Comparison of ENCODE assay signal across 12 cellular contexts in the genomic region with DNA sequence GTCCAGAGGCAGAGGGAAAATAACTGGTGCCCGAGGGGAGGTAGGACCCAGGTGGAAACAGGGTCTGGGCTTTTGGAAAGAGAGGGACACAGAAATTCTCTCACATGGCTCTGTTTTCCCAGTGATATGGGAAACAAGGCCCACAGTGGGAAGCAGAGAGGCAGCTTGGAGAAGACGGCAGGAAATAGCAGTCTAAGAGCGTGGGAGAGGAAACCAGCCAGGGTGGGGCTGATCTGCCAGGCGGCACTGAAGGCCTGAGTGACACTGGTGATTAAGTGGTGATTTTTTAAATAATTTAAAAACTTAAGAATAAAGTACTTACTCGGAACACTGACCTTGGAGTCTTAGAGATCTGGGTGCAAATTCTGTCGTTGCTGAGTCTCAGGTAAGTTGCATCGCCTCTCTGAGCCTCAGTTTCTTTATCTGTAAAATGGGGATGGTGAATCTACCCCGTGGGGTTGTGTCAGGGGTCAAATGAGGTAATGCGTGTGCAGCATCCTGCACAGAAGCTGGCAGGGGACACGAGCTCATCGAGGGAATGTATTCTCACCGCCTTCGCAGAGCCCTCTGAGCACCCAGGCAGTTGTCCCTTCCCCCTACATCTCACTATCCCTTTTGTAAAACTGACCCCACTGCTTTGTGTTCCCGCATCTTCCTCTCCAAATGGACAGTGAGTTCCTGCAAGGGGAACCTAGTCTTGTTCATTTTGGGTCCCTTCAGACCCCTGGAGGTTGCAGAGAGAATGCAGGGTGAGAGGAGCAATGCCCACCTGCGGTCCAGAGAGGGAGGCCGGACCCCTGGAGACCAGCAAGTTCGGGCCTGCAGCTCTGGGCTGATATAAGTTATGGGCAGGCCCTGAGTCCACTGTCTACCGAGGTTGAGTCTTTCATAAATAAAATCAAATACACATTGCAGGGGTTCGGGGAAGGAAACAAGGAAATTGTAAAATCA.
DNase-seq lines count a peak whose midpoint lies in the region; FAIRE-seq and TF ChIP-seq lines count a peak whose summit lies in the region.
"Had no signal": no experiment of that assay in that cellular context is flagged by ENCODE, and none has a peak within 500 bp of the region (broad histone marks: within the 10 kb centered on the region; RNA-seq: fewer than 3 reads in every experiment).

No MANE protein-coding gene starts in this region.

- H3K4me3 Mint-ChIP-seq in osteocyte (ENCODE audit: unreplicated experiment), result no peak overlapping the region
- H3K4me3 Mint-ChIP-seq: activated CD4-positive, alpha-beta T cell treated with anti-CD3 and anti-CD28 coated beads, Interleukin-2, amount 10 ng/mL, durations not matched to agents 7 days and 5 days; activated naive CD8-positive, alpha-beta T cell treated with anti-CD3 and anti-CD28 coated beads, Interleukin-2, amount 10 ng/mL, durations not matched to agents 7 days and 5 days; activated T-cell treated with anti-CD3 and anti-CD28 coated beads, Interleukin-2, amount 50 U/mL, for 4 hours had no signal

- no peak overlapping the region for H4K5ac ChIP-seq in H1 (ENCODE audit: insufficient read length, low read depth, low read length)

- H3K23me2 ChIP-seq in H1 (ENCODE audit: low read depth, low read length), result no peaks in the 10 kb centered on the region

- WGBS in H1 (ENCODE audit: extremely low coverage in 1 of 2, insufficient coverage in 1 of 2, insufficient read length in 1 of 2, insufficient replicate concordance in 2 of 2, low coverage in 1 of 2, low lambda C conversion rate in 2 of 2, missing lambda C conversion rate in 1 of 2), 2 experiments, result 81% methylated on average over 18 of the region's 19 CpGs; no CpG with 5 or more reads in 1 of the 2 experiments

- no peaks in the 10 kb centered on the region for H3K9me3 Mint-ChIP-seq in osteocyte (ENCODE audit: unreplicated experiment)
- H3K9me3 Mint-ChIP-seq: activated CD4-positive, alpha-beta T cell treated with anti-CD3 and anti-CD28 coated beads, Interleukin-2, amount 10 ng/mL, durations not matched to agents 7 days and 5 days; activated naive CD8-positive, alpha-beta T cell treated with anti-CD3 and anti-CD28 coated beads, Interleukin-2, amount 10 ng/mL, durations not matched to agents 7 days and 5 days; activated T-cell treated with anti-CD3 and anti-CD28 coated beads, Interleukin-2, amount 50 U/mL, for 4 hours had no signal

- H2AK5ac ChIP-seq in H1 (ENCODE audit: low read depth, low read length), result no peak overlapping the region

- no peak overlapping the region for H3K18ac ChIP-seq in H1 (ENCODE audit: extremely low read depth, low read length)

- no peak overlapping the region for H4K8ac ChIP-seq in H1 (ENCODE audit: extremely low read depth, insufficient read depth, low read length)

- H3K9me3 ChIP-seq in KOPT-K1 (ENCODE audit: insufficient read depth, low read length, poor library complexity, severe bottlenecking), result no peaks in the 10 kb centered on the region
- H3K9me3 ChIP-seq in H1 (ENCODE audit: insufficient read depth in 2 of 2, low read depth in 1 of 2, low read length in 1 of 2), result peaks cover 0 to 3% of the 10 kb centered on the region in 2 experiments; a peak in 1 of 4 replicates

- TF ChIP-seq RAD21 in H1 (IDR thresholded peaks at IDR 0.05 in 1 of 2, conservative IDR thresholded peaks at IDR 0.05 in 1 of 2; ENCODE audit: low read depth in 2 of 2, low read length in 2 of 2), result peak; percentile 8 to 47; a peak in 2 of 4 replicates

- H3K36me3 Mint-ChIP-seq in osteocyte (ENCODE audit: unreplicated experiment), result no peaks in the 10 kb centered on the region
- H3K36me3 Mint-ChIP-seq: activated naive CD8-positive, alpha-beta T cell treated with anti-CD3 and anti-CD28 coated beads, Interleukin-2, amount 10 ng/mL, durations not matched to agents 7 days and 5 days had no signal

- no peak overlapping the region for H2BK15ac ChIP-seq in H1 (ENCODE audit: low read length)

- no peak overlapping the region for H3K4me2 ChIP-seq in H1 (ENCODE audit: insufficient read depth in 1 of 2, low read depth in 2 of 2, low read length in 2 of 2)

- POLR2A ChIA-PET in H1 (lab: Charles Lee; ENCODE audit: partially characterized antibody), result interaction anchor here (1.1 kb wide), 1 partner anchor 68 kb away, joined by 3 read pairs; no protein-coding TSS in a partner anchor

- DNase-seq in ELF-1 (ENCODE audit: low read depth, low spot score) (peak; percentile 19), H1 (ENCODE audit: low read depth in 1 of 2, low spot score in 2 of 2) (no peak), osteocyte (ENCODE audit: extremely low spot score, unreplicated experiment) (no peak), RKO (ENCODE audit: low spot score) (no peak), NCI-H226 (no peak), activated T-cell treated with anti-CD3 and anti-CD28 coated beads for 4 hours (no peak)
- DNase-seq: activated CD4-positive, alpha-beta T cell treated with anti-CD3 and anti-CD28 coated beads, Interleukin-2, amount 10 ng/mL, durations not matched to agents 7 days and 5 days; activated naive CD8-positive, alpha-beta T cell treated with anti-CD3 and anti-CD28 coated beads, Interleukin-2, amount 10 ng/mL, durations not matched to agents 7 days and 5 days; activated T-cell treated with anti-CD3 and anti-CD28 coated beads, Interleukin-2, amount 50 U/mL, for 4 hours; NCI-H1092 treated with DMSO at 0.1 percent for 48 hours had no signal

- H3K79me2 ChIP-seq in H1 (ENCODE audit: control insufficient read depth in 1 of 2, insufficient read depth in 2 of 2, low read length in 2 of 2), result no peaks in the 10 kb centered on the region

- H4K91ac ChIP-seq in H1 (replicated peaks; ENCODE audit: insufficient read length, low read length), result no peak overlapping the region

- no peak overlapping the region for H2BK20ac ChIP-seq in H1 (ENCODE audit: low read length)

- no peak for TF ChIP-seq EP300 in H1 (IDR thresholded peaks at IDR 0.05; ENCODE audit: borderline replicate concordance in 1 of 2, low read depth in 2 of 2, low read length in 2 of 2)

- CTCF ChIA-PET in H1 (lab: Charles Lee; ENCODE audit: partially characterized antibody), result interaction anchor here (1.0 to 1.9 kb wide), 8 partner anchors 9 to 329 kb away, joined by 3 to 8 read pairs (median 4); no protein-coding TSS in a partner anchor

- no peak for FAIRE-seq in H1 (lab: Jason Lieb, UNC)
- FAIRE-seq: islet of Langerhans had no signal

- H3K23ac ChIP-seq in H1 (ENCODE audit: insufficient read length), result no peak overlapping the region

- H3K14ac ChIP-seq in H1 (ENCODE audit: insufficient read length), result no peak overlapping the region

- H3K27ac ChIP-seq in KOPT-K1 (ENCODE audit: low read depth, low read length, poor library complexity, severe bottlenecking), result peak overlapping the region; percentile 83
- no peak overlapping the region for H3K27ac ChIP-seq in H1 (ENCODE audit: low read depth, low read length)

- peaks cover 25% of the 10 kb centered on the region for H3K27me3 Mint-ChIP-seq in osteocyte (ENCODE audit: unreplicated experiment)
- H3K27me3 Mint-ChIP-seq: activated CD4-positive, alpha-beta T cell treated with anti-CD3 and anti-CD28 coated beads, Interleukin-2, amount 10 ng/mL, durations not matched to agents 7 days and 5 days; activated naive CD8-positive, alpha-beta T cell treated with anti-CD3 and anti-CD28 coated beads, Interleukin-2, amount 10 ng/mL, durations not matched to agents 7 days and 5 days had no signal

- peak overlapping the region; percentile 69 for H3K27ac Mint-ChIP-seq in osteocyte (ENCODE audit: unreplicated experiment)
- H3K27ac Mint-ChIP-seq: activated CD4-positive, alpha-beta T cell treated with anti-CD3 and anti-CD28 coated beads, Interleukin-2, amount 10 ng/mL, durations not matched to agents 7 days and 5 days; activated naive CD8-positive, alpha-beta T cell treated with anti-CD3 and anti-CD28 coated beads, Interleukin-2, amount 10 ng/mL, durations not matched to agents 7 days and 5 days had no signal

- no peaks in the 10 kb centered on the region for H3K36me3 ChIP-seq in KOPT-K1 (ENCODE audit: insufficient read depth, low read length)
- H3K36me3 ChIP-seq in H1 (ENCODE audit: control insufficient read depth in 2 of 4, insufficient read depth in 4 of 4, low read length in 3 of 4), result no peaks in the 10 kb centered on the region

- H3K4me1 Mint-ChIP-seq in osteocyte (ENCODE audit: unreplicated experiment), result peaks cover 48% of the 10 kb centered on the region
- H3K4me1 Mint-ChIP-seq: activated CD4-positive, alpha-beta T cell treated with anti-CD3 and anti-CD28 coated beads, Interleukin-2, amount 10 ng/mL, durations not matched to agents 7 days and 5 days; activated naive CD8-positive, alpha-beta T cell treated with anti-CD3 and anti-CD28 coated beads, Interleukin-2, amount 10 ng/mL, durations not matched to agents 7 days and 5 days had no signal

- no peak overlapping the region for H2BK120ac ChIP-seq in H1 (replicated peaks; ENCODE audit: low read depth, low read length)

- TF ChIP-seq CTCF in H1 (IDR thresholded peaks at IDR 0.05; ENCODE audit: control extremely low read depth in 1 of 3, insufficient read depth in 1 of 3, low read depth in 1 of 3, low read length in 3 of 3) (peak; percentile 6 to 39 (median 36); a peak in 3 of 4 replicates), osteocyte (IDR thresholded peaks at IDR 0.05) (no peak)

- 0 out of 7 replicates have a peak, but pooled peaks cover 0 to 4% (median 1%) of the 10 kb centered on the region in 4 experiments for H3K4me1 ChIP-seq in H1 (replicated peaks in 1 of 4; ENCODE audit: control insufficient read depth in 3 of 4, insufficient read depth in 4 of 4, low read length in 3 of 4)

- H3K4ac ChIP-seq in H1 (replicated peaks; ENCODE audit: insufficient read length, low read depth, low read length), result no peak overlapping the region

- no peak overlapping the region for H3K9ac ChIP-seq in H1 (replicated peaks in 1 of 4; ENCODE audit: extremely low read depth in 1 of 4, low read depth in 3 of 4, low read length in 3 of 4)

- no peak overlapping the region for H2AFZ ChIP-seq in H1 (ENCODE audit: low read length)

- H2BK5ac ChIP-seq in H1 (ENCODE audit: low read depth, low read length), result no peak overlapping the region

- no peaks in the 10 kb centered on the region for H3K79me1 ChIP-seq in H1 (ENCODE audit: low read depth, low read length)

- H2BK12ac ChIP-seq in H1 (ENCODE audit: low read depth, low read length), result no peak overlapping the region

- TF ChIP-seq POLR2A in H1 (IDR thresholded peaks at IDR 0.05; ENCODE audit: control extremely low read depth in 1 of 2, low read depth in 2 of 2, low read length in 2 of 2), result no peak

- no peak overlapping the region for H3K4me3 ChIP-seq in H1 (ENCODE audit: extremely low read depth in 1 of 4, insufficient read depth in 2 of 4, low read depth in 3 of 4, low read length in 4 of 4)

- no peaks in the 10 kb centered on the region for H3K27me3 ChIP-seq in H1 (replicated peaks in 1 of 4; ENCODE audit: control insufficient read depth in 3 of 4, extremely low read depth in 1 of 4, insufficient read depth in 3 of 4, low read length in 3 of 4)

- no peaks in the 10 kb centered on the region for H4K20me1 ChIP-seq in H1 (replicated peaks in 1 of 2; ENCODE audit: control insufficient read depth in 1 of 2, insufficient read depth in 2 of 2, low read length in 2 of 2)

- no peak overlapping the region for H3K56ac ChIP-seq in H1 (replicated peaks; ENCODE audit: insufficient read length, low read depth, low read length)

TF ChIP-seq in H1, 55 proteins besides CTCF, POLR2A, EP300 and RAD21 (continues in another document):
- TF ChIP-seq SAP30 (IDR thresholded peaks at IDR 0.05; ENCODE audit: insufficient read depth, insufficient replicate concordance, low read length) (no peak), BRCA1 (IDR thresholded peaks at IDR 0.05; ENCODE audit: low read depth, low read length) (no peak)
